Comparison of ENCODE assay signal across 1 cellular context in genomic region chr3:63847718-63848450, GRCh38.
TF ChIP-seq lines count a peak whose summit lies in the region.

No MANE protein-coding gene starts in this region.

TF ChIP-seq in GM23338, 12 proteins besides CTCF, POLR2A, EP300 and RAD21:
- TF ChIP-seq ZNF462 (CRISPR knock-in tag; IDR thresholded peaks at IDR 0.05) (peak; percentile 45; the same call in 1 of the 2 replicates), REST (IDR thresholded peaks at IDR 0.05; ENCODE audit: unreplicated experiment) (no peak)
